Comparison of ENCODE assay signal across 11 cellular contexts in the genomic region with DNA sequence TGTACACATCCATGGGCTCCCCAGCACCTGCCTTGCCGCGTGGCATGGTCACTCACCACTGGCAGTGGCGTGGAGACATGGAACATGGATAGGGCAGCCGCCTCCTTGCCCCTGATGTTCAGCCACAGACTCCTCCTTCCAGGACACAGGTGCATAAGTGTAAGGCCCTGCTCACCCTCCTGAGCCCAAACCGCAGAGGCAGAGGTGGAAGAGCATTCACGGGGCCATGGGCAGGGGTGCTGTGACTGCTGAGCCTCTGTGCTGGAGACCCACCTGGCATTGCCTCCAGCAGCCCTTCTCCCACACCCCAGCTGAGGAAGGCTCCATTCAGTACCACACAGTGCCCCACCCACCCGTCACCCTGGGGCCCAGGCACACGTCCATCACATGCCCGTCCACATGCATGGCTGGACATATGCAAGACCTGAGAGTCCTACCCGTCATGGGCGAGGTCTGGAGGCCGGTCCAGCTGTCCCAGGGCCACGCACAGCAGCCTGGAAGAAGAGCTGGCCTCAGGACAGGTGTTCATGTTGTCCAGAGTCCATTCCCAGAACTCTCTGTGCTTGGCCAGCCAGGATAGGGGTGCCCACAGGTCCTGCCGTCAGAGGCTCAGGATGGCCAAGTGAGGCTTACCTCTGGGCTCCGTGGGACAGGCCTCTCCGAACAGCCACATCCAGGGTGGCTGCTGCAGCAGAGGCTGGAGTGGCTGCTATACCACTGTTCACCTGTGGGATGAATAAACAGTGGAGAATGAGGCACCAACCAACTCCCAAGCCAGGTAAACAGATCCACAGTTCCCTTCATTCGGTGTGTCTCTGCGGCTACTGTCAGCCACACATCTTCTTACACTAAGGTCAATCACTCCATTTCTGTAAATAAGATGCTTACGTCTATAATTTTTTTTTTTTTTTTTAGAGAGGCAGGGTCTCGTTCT. TPM values are rescaled to one million over a fixed set of nuclear protein-coding genes. Genes with fewer than 3 reads are reported as not detected.
DNase-seq lines count a peak whose midpoint lies in the region; ATAC-seq and TF ChIP-seq lines count a peak whose summit lies in the region.
"Had no signal": no experiment of that assay in that cellular context is flagged by ENCODE, and none has a peak within 500 bp of the region (broad histone marks: within the 10 kb centered on the region; RNA-seq: fewer than 3 reads in every experiment).

No MANE protein-coding gene starts in this region.

- no peak for ATAC-seq in GM21367 (IDR thresholded peaks at IDR 0.05; ENCODE audit: unreplicated experiment)
- no peak for ATAC-seq in GM18520 (IDR thresholded peaks at IDR 0.05; ENCODE audit: unreplicated experiment)

- peak; percentile 62 for DNase-seq in DMS53 (lab: John Stamatoyannopoulos, UW)
- DNase-seq in DMS53 treated with DMSO at 0.1 percent for 48 hours (lab: John Stamatoyannopoulos, UW; ENCODE audit: unreplicated experiment) = no peak
- no peak for DNase-seq in Karpas-422
- no peak for DNase-seq in cardiac fibroblast (ENCODE audit: low read depth in 2 of 2)
- peak; percentile 82 for DNase-seq in osteoblast (ENCODE audit: insufficient read length, low spot score, missing footprints)
- DNase-seq in iPS-NIHi11 (ENCODE audit: low spot score) = no peak
- DNase-seq: adrenal gland, SK-N-SH had no signal

- H3K27ac ChIP-seq in Karpas-422 (ENCODE audit: low read length) = no peak overlapping the region
- H3K27ac ChIP-seq in osteoblast (ENCODE audit: low read depth, low read length) = peak overlapping the region; percentile 83

- H3K4me2 ChIP-seq in Karpas-422 (ENCODE audit: low read depth, low read length, poor library complexity, severe bottlenecking) (peak overlapping the region; percentile 92), osteoblast (ENCODE audit: insufficient read depth, low read length) (peak overlapping the region; percentile 95)

- no peak overlapping the region for H2AFZ ChIP-seq in Karpas-422 (ENCODE audit: low read length)
- no peak overlapping the region for H2AFZ ChIP-seq in osteoblast (ENCODE audit: low read length)

- peaks cover 10% of the 10 kb centered on the region; the same call in 1 of the 2 replicates for H3K36me3 ChIP-seq in Karpas-422 (ENCODE audit: insufficient read depth, low read length)
- peaks cover 18% of the 10 kb centered on the region for H3K36me3 ChIP-seq in osteoblast (ENCODE audit: insufficient read depth, low read length)

- H3K9me2 ChIP-seq in Karpas-422 (replicated peaks; ENCODE audit: insufficient read depth, low read length) = no peaks in the 10 kb centered on the region
- H3K9me2 ChIP-seq: SK-N-SH had no signal

- peak; percentile 5 for TF ChIP-seq CTCF in cardiac fibroblast (IDR thresholded peaks at IDR 0.05; ENCODE audit: low read depth, low read length)
- peak; percentile 5 for TF ChIP-seq CTCF in osteoblast (IDR thresholded peaks at IDR 0.05; ENCODE audit: extremely low read depth, low read depth, low read length)

- H3K79me2 ChIP-seq in Karpas-422 (ENCODE audit: low read length) = peaks cover 61% of the 10 kb centered on the region
- peaks cover 74% of the 10 kb centered on the region for H3K79me2 ChIP-seq in osteoblast (ENCODE audit: insufficient read depth, low read length)

- peak overlapping the region; percentile 72 for H3K9ac ChIP-seq in Karpas-422 (ENCODE audit: low read length)

- peak overlapping the region; percentile 71 for H3K4me3 ChIP-seq in Karpas-422 (ENCODE audit: low read length)
- H3K4me3 ChIP-seq in cardiac fibroblast (replicated peaks in 1 of 2; ENCODE audit: low read depth in 2 of 2, low read length in 2 of 2) = peak overlapping the region in 1 of 2 donors; percentile 99
- H3K4me3 ChIP-seq in osteoblast (ENCODE audit: insufficient read depth, low read length) = no peak overlapping the region

- no peaks in the 10 kb centered on the region for H3K27me3 ChIP-seq in Karpas-422 (ENCODE audit: low read length)
- no peaks in the 10 kb centered on the region for H3K27me3 ChIP-seq in osteoblast (ENCODE audit: insufficient read depth, low read length)
- H3K27me3 ChIP-seq: adrenal gland, upper lobe of left lung had no signal

- no peaks in the 10 kb centered on the region for H3K9me3 ChIP-seq in Karpas-422 (ENCODE audit: low read length)
- no peaks in the 10 kb centered on the region for H3K9me3 ChIP-seq in osteoblast (ENCODE audit: low read depth, low read length)
- H3K9me3 ChIP-seq: adrenal gland, SK-N-SH, upper lobe of left lung had no signal

- H4K20me1 ChIP-seq in Karpas-422 (ENCODE audit: insufficient read depth, low read depth, low read length) (peaks cover 36% of the 10 kb centered on the region; the same call in 1 of the 2 replicates), osteoblast (ENCODE audit: insufficient read depth, low read length) (peaks cover 22% of the 10 kb centered on the region)

- H3K4me1 ChIP-seq in Karpas-422 (ENCODE audit: low read length) (peaks cover 76% of the 10 kb centered on the region), osteoblast (ENCODE audit: insufficient read depth, low read length) (peaks cover 32% of the 10 kb centered on the region)

RNA-seq across cellular contexts. Expression of a gene that starts 1.7 kb away (rescaled TPM):
- 16.9 and 32.5 TPM in 2 replicates for total RNA-seq in Karpas-422 (2014; rRNA removed; shearing (Covaris generic); ENCODE audit: low replicate concordance)
- 26.5 and 28.2 TPM in 2 replicates for total RNA-seq in osteoblast

RNA-seq across cellular contexts. Expression of a gene that starts 4.6 kb away (rescaled TPM):
- 42.3 and 89.8 TPM in 2 replicates for total RNA-seq in Karpas-422 (2014; rRNA removed; shearing (Covaris generic); ENCODE audit: low replicate concordance)
- total RNA-seq in osteoblast = 19.2 and 20.6 TPM in 2 replicates

RNA-seq across cellular contexts. Expression of a gene that starts 15.0 kb away (rescaled TPM):
- total RNA-seq in Karpas-422 (2014; rRNA removed; shearing (Covaris generic); ENCODE audit: low replicate concordance) = 45.4 and 110 TPM in 2 replicates
- total RNA-seq in osteoblast = 24.8 and 34.0 TPM in 2 replicates

RNA-seq across cellular contexts. Expression of a gene that starts 23.7 kb away (rescaled TPM):
- total RNA-seq in Karpas-422 (2014; rRNA removed; shearing (Covaris generic); ENCODE audit: low replicate concordance) = 6.4 and 15.8 TPM in 2 replicates
- 2.9 and 6.2 TPM in 2 replicates for total RNA-seq in osteoblast

RNA-seq across cellular contexts. Expression of a gene that starts 45.7 kb away (rescaled TPM):
- 20.0 and 64.1 TPM in 2 replicates for total RNA-seq in Karpas-422 (2014; rRNA removed; shearing (Covaris generic); ENCODE audit: low replicate concordance)
- total RNA-seq in osteoblast = 13.0 and 15.6 TPM in 2 replicates

Comparison
In these comparisons a context has a peak if more than half of its experiments do, and no peak if none do; other contexts are left out.
1. DNase-seq: peak in DMS53 (single experiment) and osteoblast (single experiment); none in DMS53 treated with DMSO at 0.1 percent for 48 hours (single experiment), Karpas-422 (single experiment), cardiac fibroblast (0 of 2) and iPS-NIHi11 (single experiment).